Comparison of ENCODE assay signal across 10 cellular contexts in genomic region chr12:123050331-123050809, GRCh38.
DNase-seq lines count a peak whose midpoint lies in the region; ATAC-seq and TF ChIP-seq lines count a peak whose summit lies in the region.
"Had no signal": no experiment of that assay in that cellular context is flagged by ENCODE, and none has a peak within 500 bp of the region (broad histone marks: within the 10 kb centered on the region; RNA-seq: fewer than 3 reads in every experiment).

No MANE protein-coding gene starts in this region.

- DNase-seq in activated CD4-positive, CD25-positive, alpha-beta regulatory T cell (lab: John Stamatoyannopoulos, UW) = no peak
- DNase-seq in cardiac fibroblast (ENCODE audit: low read depth in 2 of 2) = peak; percentile 24 to 60
- DNase-seq in kidney tubule cell (ENCODE audit: low spot score) = peak; percentile 72
- DNase-seq in T-cell = no peak
- DNase-seq: KG1; stimulated activated CD4-positive, alpha-beta T cell treated with anti-CD3 and anti-CD28 coated beads, Interleukin-4, amount 100 ng/mL, for 1 hour had no signal

- POLR2A ChIA-PET in T-cell (lab: Charles Lee) = no interaction called here

- peaks cover 15 to 44% (median 27%) of the 10 kb centered on the region in 3 donors for H3K4me1 Mint-ChIP-seq in T-cell

- H3K27me3 Mint-ChIP-seq in T-cell = no peaks in the 10 kb centered on the region

- H3K4me3 ChIP-seq in cardiac fibroblast (replicated peaks in 1 of 2; ENCODE audit: low read depth in 2 of 2, low read length in 2 of 2) = no peak overlapping the region

- peaks cover under 1% of the 10 kb centered on the region for H3K36me3 Mint-ChIP-seq in T-cell

- H3K4me3 Mint-ChIP-seq in T-cell = no peak overlapping the region

- peak overlapping the region; percentile 28 for H3K27ac ChIP-seq in temporal lobe (ENCODE audit: low read depth, low read length)

- H3K9me3 Mint-ChIP-seq in T-cell = no peaks in the 10 kb centered on the region

- CTCF ChIA-PET in T-cell (lab: Charles Lee) = no interaction called here

- H3K27ac Mint-ChIP-seq in T-cell = no peak overlapping the region

- TF ChIP-seq CTCF in cardiac fibroblast (IDR thresholded peaks at IDR 0.05; ENCODE audit: low read depth, low read length) = no peak

- ATAC-seq in activated CD4-positive, CD25-positive, alpha-beta regulatory T cell treated with anti-CD3 and anti-CD28 coated beads, Interleukin-2, amount 50 U/mL, for 24 hours = peak; percentile 90 to 93
- ATAC-seq in GM18519 (IDR thresholded peaks at IDR 0.05; ENCODE audit: low FRiP score, unreplicated experiment) (no peak), GM21529 (IDR thresholded peaks at IDR 0.05; ENCODE audit: unreplicated experiment) (no peak), T-cell (replicated peaks in 1 of 4) (no peak)

Comparison
In these comparisons a context has a peak if more than half of its experiments do, and no peak if none do; other contexts are left out.
1. ATAC-seq: peak in activated CD4-positive, CD25-positive, alpha-beta regulatory T cell treated with anti-CD3 and anti-CD28 coated beads, Interleukin-2, amount 50 U/mL, for 24 hours (2 of 2); none in GM18519 (single experiment), GM21529 (single experiment) and T-cell (0 of 4).
2. DNase-seq: peak in cardiac fibroblast (2 of 2) and kidney tubule cell (single experiment); none in activated CD4-positive, CD25-positive, alpha-beta regulatory T cell (0 of 4) and T-cell (0 of 34).